1 cellular context compared by ENCODE assay signal in the genomic region with DNA sequence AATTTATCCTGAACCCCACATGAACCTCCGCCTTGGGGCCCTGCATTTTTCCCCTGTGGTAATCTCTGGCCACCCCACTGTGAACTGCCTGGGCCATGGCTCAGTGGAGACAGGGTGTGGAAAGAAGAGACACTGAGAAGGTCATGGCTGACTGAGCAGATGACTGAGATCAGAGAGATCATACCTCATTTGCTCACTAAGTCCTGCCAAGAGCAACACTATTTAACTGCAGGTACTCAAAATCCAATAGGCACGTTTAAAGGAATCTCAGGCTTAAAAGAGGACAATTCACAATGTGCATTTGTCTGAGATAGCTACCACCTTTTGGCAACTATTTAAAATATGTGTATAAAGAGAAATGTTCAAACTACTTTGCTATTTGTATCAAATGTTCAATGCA.
TF ChIP-seq lines count a peak whose summit lies in the region.

No MANE protein-coding gene starts in this region.

TF ChIP-seq in HEK293, 187 proteins besides CTCF, POLR2A, EP300 and RAD21 (continued from another document and continues in another):
- no peak for TF ChIP-seq ZNF76 (tag by site-specific recombination; IDR thresholded peaks at IDR 0.05; ENCODE audit: borderline replicate concordance, low read depth)
- TF ChIP-seq, protein P1, sequence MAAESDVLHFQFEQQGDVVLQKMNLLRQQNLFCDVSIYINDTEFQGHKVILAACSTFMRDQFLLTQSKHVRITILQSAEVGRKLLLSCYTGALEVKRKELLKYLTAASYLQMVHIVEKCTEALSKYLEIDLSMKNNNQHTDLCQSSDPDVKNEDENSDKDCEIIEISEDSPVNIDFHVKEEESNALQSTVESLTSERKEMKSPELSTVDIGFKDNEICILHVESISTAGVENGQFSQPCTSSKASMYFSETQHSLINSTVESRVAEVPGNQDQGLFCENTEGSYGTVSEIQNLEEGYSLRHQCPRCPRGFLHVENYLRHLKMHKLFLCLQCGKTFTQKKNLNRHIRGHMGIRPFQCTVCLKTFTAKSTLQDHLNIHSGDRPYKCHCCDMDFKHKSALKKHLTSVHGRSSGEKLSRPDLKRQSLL (tag by site-specific recombination; IDR thresholded peaks at IDR 0.05), result no peak
- TF ChIP-seq, protein P2, sequence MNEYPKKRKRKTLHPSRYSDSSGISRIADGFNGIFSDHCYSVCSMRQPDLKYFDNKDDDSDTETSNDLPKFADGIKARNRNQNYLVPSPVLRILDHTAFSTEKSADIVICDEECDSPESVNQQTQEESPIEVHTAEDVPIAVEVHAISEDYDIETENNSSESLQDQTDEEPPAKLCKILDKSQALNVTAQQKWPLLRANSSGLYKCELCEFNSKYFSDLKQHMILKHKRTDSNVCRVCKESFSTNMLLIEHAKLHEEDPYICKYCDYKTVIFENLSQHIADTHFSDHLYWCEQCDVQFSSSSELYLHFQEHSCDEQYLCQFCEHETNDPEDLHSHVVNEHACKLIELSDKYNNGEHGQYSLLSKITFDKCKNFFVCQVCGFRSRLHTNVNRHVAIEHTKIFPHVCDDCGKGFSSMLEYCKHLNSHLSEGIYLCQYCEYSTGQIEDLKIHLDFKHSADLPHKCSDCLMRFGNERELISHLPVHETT (tag by site-specific recombination; IDR thresholded peaks at IDR 0.05), result 0 out of 2 replicates have a peak, but pooled peaks have one; percentile 32
- no peak for TF ChIP-seq ZFHX2 (tag by site-specific recombination; conservative IDR thresholded peaks at IDR 0.05)
- no peak for TF ChIP-seq SALL2 (tag by site-specific recombination; IDR thresholded peaks at IDR 0.05; ENCODE audit: borderline replicate concordance)
- peak; percentile 68 for TF ChIP-seq KLF8 (tag by site-specific recombination; IDR thresholded peaks at IDR 0.05)
- no peak for TF ChIP-seq ZNF530 (tag by site-specific recombination; IDR thresholded peaks at IDR 0.05; ENCODE audit: low read depth)
- TF ChIP-seq GFI1B (tag by site-specific recombination; IDR thresholded peaks at IDR 0.05), result peak; percentile 80
- TF ChIP-seq, protein P3, sequence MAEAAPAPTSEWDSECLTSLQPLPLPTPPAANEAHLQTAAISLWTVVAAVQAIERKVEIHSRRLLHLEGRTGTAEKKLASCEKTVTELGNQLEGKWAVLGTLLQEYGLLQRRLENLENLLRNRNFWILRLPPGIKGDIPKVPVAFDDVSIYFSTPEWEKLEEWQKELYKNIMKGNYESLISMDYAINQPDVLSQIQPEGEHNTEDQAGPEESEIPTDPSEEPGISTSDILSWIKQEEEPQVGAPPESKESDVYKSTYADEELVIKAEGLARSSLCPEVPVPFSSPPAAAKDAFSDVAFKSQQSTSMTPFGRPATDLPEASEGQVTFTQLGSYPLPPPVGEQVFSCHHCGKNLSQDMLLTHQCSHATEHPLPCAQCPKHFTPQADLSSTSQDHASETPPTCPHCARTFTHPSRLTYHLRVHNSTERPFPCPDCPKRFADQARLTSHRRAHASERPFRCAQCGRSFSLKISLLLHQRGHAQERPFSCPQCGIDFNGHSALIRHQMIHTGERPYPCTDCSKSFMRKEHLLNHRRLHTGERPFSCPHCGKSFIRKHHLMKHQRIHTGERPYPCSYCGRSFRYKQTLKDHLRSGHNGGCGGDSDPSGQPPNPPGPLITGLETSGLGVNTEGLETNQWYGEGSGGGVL (tag by site-specific recombination; IDR thresholded peaks at IDR 0.05), result peak; percentile 26; the same call in 1 of the 2 replicates
- TF ChIP-seq GLI4 (tag by site-specific recombination; IDR thresholded peaks at IDR 0.05), result no peak
- TF ChIP-seq SETDB1 (IDR thresholded peaks at IDR 0.05; ENCODE audit: insufficient read length, low read length), result no peak
- TF ChIP-seq ZNF596 (tag by site-specific recombination; IDR thresholded peaks at IDR 0.05), result peak; percentile 77
- no peak for TF ChIP-seq ZNF155 (tag by site-specific recombination; IDR thresholded peaks at IDR 0.05)
- no peak for TF ChIP-seq ZNF274 (IDR thresholded peaks at IDR 0.05; ENCODE audit: low read length)
- no peak for TF ChIP-seq ZNF274 (tag by site-specific recombination; IDR thresholded peaks at IDR 0.05; ENCODE audit: borderline replicate concordance)
- TF ChIP-seq MEIS1 (CRISPR knock-in tag; IDR thresholded peaks at IDR 0.05; ENCODE audit: borderline replicate concordance), result no peak
- TF ChIP-seq SP2 (tag by site-specific recombination; IDR thresholded peaks at IDR 0.05), result no peak
- TF ChIP-seq ZBTB20 (tag by site-specific recombination; IDR thresholded peaks at IDR 0.05), result no peak
- TF ChIP-seq, protein P4, sequence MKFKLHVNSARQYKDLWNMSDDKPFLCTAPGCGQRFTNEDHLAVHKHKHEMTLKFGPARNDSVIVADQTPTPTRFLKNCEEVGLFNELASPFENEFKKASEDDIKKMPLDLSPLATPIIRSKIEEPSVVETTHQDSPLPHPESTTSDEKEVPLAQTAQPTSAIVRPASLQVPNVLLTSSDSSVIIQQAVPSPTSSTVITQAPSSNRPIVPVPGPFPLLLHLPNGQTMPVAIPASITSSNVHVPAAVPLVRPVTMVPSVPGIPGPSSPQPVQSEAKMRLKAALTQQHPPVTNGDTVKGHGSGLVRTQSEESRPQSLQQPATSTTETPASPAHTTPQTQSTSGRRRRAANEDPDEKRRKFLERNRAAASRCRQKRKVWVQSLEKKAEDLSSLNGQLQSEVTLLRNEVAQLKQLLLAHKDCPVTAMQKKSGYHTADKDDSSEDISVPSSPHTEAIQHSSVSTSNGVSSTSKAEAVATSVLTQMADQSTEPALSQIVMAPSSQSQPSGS (tag by site-specific recombination; IDR thresholded peaks at IDR 0.05; ENCODE audit: low read depth), result no peak
- TF ChIP-seq HOXD13 (CRISPR knock-in tag; IDR thresholded peaks at IDR 0.05; ENCODE audit: borderline replicate concordance), result no peak
- TF ChIP-seq, protein P5, sequence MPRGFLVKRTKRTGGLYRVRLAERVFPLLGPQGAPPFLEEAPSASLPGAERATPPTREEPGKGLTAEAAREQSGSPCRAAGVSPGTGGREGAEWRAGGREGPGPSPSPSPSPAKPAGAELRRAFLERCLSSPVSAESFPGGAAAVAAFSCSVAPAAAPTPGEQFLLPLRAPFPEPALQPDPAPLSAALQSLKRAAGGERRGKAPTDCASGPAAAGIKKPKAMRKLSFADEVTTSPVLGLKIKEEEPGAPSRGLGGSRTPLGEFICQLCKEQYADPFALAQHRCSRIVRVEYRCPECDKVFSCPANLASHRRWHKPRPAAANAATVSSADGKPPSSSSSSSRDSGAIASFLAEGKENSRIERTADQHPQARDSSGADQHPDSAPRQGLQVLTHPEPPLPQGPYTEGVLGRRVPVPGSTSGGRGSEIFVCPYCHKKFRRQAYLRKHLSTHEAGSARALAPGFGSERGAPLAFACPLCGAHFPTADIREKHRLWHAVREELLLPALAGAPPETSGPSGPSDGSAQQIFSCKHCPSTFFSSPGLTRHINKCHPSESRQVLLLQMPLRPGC (tag by site-specific recombination; IDR thresholded peaks at IDR 0.05), result peak; percentile 90
- TF ChIP-seq, protein P6, sequence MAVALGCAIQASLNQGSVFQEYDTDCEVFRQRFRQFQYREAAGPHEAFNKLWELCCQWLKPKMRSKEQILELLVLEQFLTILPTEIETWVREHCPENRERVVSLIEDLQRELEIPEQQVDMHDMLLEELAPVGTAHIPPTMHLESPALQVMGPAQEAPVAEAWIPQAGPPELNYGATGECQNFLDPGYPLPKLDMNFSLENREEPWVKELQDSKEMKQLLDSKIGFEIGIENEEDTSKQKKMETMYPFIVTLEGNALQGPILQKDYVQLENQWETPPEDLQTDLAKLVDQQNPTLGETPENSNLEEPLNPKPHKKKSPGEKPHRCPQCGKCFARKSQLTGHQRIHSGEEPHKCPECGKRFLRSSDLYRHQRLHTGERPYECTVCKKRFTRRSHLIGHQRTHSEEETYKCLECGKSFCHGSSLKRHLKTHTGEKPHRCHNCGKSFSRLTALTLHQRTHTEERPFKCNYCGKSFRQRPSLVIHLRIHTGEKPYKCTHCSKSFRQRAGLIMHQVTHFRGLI (tag by site-specific recombination; IDR thresholded peaks at IDR 0.05), result no peak
- TF ChIP-seq KLF1 (tag by site-specific recombination; IDR thresholded peaks at IDR 0.05), result peak; percentile 71
- no peak for TF ChIP-seq SCRT1 (tag by site-specific recombination; IDR thresholded peaks at IDR 0.05; ENCODE audit: borderline replicate concordance)
- TF ChIP-seq, protein P7, sequence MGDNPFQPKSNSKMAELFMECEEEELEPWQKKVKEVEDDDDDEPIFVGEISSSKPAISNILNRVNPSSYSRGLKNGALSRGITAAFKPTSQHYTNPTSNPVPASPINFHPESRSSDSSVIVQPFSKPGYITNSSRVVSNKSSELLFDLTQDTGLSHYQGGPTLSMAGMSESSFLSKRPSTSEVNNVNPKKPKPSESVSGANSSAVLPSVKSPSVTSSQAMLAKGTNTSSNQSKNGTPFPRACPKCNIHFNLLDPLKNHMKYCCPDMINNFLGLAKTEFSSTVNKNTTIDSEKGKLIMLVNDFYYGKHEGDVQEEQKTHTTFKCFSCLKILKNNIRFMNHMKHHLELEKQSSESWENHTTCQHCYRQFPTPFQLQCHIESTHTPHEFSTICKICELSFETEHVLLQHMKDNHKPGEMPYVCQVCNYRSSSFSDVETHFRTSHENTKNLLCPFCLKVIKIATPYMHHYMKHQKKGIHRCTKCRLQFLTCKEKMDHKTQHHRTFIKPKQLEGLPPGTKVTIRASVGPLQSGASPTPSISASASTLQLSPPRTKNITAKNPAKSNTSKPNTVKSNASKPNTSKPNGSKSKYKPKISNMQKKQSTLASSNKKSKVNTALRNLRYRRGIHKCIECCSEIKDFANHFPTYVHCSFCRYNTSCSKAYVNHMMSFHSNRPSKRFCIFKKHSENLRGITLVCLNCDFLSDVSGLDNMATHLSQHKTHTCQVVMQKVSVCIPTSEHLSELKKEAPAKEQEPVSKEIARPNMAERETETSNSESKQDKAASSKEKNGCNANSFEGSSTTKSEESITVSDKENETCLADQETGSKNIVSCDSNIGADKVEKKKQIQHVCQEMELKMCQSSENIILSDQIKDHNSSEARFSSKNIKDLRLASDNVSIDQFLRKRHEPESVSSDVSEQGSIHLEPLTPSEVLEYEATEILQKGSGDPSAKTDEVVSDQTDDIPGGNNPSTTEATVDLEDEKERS (tag by site-specific recombination; IDR thresholded peaks at IDR 0.05), result no peak
- no peak for TF ChIP-seq ZNF837 (tag by site-specific recombination; IDR thresholded peaks at IDR 0.05)
- TF ChIP-seq, protein P8, sequence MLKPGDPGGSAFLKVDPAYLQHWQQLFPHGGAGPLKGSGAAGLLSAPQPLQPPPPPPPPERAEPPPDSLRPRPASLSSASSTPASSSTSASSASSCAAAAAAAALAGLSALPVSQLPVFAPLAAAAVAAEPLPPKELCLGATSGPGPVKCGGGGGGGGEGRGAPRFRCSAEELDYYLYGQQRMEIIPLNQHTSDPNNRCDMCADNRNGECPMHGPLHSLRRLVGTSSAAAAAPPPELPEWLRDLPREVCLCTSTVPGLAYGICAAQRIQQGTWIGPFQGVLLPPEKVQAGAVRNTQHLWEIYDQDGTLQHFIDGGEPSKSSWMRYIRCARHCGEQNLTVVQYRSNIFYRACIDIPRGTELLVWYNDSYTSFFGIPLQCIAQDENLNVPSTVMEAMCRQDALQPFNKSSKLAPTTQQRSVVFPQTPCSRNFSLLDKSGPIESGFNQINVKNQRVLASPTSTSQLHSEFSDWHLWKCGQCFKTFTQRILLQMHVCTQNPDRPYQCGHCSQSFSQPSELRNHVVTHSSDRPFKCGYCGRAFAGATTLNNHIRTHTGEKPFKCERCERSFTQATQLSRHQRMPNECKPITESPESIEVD (tag by site-specific recombination; IDR thresholded peaks at IDR 0.05), result peak; percentile 73
- TF ChIP-seq ZSCAN16 (tag by site-specific recombination; IDR thresholded peaks at IDR 0.05), result no peak
- TF ChIP-seq ZNF248 (tag by site-specific recombination; IDR thresholded peaks at IDR 0.05), result no peak
- no peak for TF ChIP-seq KLF9 (tag by site-specific recombination; IDR thresholded peaks at IDR 0.05; ENCODE audit: low read depth)
- peak; percentile 97 for TF ChIP-seq FEZF1 (tag by site-specific recombination; IDR thresholded peaks at IDR 0.05)
- TF ChIP-seq ZNF223 (tag by site-specific recombination; IDR thresholded peaks at IDR 0.05), result no peak
- TF ChIP-seq, protein P9, sequence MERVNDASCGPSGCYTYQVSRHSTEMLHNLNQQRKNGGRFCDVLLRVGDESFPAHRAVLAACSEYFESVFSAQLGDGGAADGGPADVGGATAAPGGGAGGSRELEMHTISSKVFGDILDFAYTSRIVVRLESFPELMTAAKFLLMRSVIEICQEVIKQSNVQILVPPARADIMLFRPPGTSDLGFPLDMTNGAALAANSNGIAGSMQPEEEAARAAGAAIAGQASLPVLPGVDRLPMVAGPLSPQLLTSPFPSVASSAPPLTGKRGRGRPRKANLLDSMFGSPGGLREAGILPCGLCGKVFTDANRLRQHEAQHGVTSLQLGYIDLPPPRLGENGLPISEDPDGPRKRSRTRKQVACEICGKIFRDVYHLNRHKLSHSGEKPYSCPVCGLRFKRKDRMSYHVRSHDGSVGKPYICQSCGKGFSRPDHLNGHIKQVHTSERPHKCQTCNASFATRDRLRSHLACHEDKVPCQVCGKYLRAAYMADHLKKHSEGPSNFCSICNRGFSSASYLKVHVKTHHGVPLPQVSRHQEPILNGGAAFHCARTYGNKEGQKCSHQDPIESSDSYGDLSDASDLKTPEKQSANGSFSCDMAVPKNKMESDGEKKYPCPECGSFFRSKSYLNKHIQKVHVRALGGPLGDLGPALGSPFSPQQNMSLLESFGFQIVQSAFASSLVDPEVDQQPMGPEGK (tag by site-specific recombination; IDR thresholded peaks at IDR 0.05), result no peak
- TF ChIP-seq ZNF510 (tag by site-specific recombination; IDR thresholded peaks at IDR 0.05; ENCODE audit: insufficient replicate concordance), result peak; percentile 86
- TF ChIP-seq HOXA7 (CRISPR knock-in tag; IDR thresholded peaks at IDR 0.05; ENCODE audit: borderline replicate concordance), result no peak
- TF ChIP-seq ZBTB8A (tag by site-specific recombination; IDR thresholded peaks at IDR 0.05), result peak; percentile 44; the same call in 1 of the 2 replicates
- no peak for TF ChIP-seq ZNF701 (tag by site-specific recombination; IDR thresholded peaks at IDR 0.05)
- TF ChIP-seq, protein P10, sequence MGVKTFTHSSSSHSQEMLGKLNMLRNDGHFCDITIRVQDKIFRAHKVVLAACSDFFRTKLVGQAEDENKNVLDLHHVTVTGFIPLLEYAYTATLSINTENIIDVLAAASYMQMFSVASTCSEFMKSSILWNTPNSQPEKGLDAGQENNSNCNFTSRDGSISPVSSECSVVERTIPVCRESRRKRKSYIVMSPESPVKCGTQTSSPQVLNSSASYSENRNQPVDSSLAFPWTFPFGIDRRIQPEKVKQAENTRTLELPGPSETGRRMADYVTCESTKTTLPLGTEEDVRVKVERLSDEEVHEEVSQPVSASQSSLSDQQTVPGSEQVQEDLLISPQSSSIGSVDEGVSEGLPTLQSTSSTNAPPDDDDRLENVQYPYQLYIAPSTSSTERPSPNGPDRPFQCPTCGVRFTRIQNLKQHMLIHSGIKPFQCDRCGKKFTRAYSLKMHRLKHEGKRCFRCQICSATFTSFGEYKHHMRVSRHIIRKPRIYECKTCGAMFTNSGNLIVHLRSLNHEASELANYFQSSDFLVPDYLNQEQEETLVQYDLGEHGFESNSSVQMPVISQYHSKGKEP (tag by site-specific recombination; IDR thresholded peaks at IDR 0.05), result peak; percentile 78
- TF ChIP-seq GLI2 (tag by site-specific recombination; IDR thresholded peaks at IDR 0.05; ENCODE audit: borderline replicate concordance, low read depth), result peak; percentile 65; the same call in 1 of the 2 replicates
- no peak for TF ChIP-seq ZNF23 (tag by site-specific recombination; IDR thresholded peaks at IDR 0.05; ENCODE audit: borderline replicate concordance)
- peak; percentile 97 for TF ChIP-seq ZNF843 (tag by site-specific recombination; IDR thresholded peaks at IDR 0.05)
- no peak for TF ChIP-seq ZNF585B (tag by site-specific recombination; IDR thresholded peaks at IDR 0.05)
- TF ChIP-seq ZNF776 (tag by site-specific recombination; IDR thresholded peaks at IDR 0.05; ENCODE audit: borderline replicate concordance), result no peak
- no peak for TF ChIP-seq ZNF623 (tag by site-specific recombination; IDR thresholded peaks at IDR 0.05)
- TF ChIP-seq ZNF354C (tag by site-specific recombination; IDR thresholded peaks at IDR 0.05; ENCODE audit: borderline replicate concordance, low read depth), result no peak
